12 cellular contexts compared by ENCODE assay signal in genomic region chr19:51417807-51418152, GRCh38. TPM values are rescaled to one million over a fixed set of nuclear protein-coding genes. Genes with fewer than 3 reads are reported as not detected.
DNase-seq lines count a peak whose midpoint lies in the region; ATAC-seq and TF ChIP-seq lines count a peak whose summit lies in the region.
"Had no signal": no experiment of that assay in that cellular context is flagged by ENCODE, and none has a peak within 500 bp of the region (broad histone marks: within the 10 kb centered on the region; RNA-seq: fewer than 3 reads in every experiment).

No MANE protein-coding gene starts in this region.

- TF ChIP-seq EP300 in ovary (IDR thresholded peaks at IDR 0.05) = no peak

- H3K4me1 ChIP-seq in left lung = peaks cover 0 to 69% of the 10 kb centered on the region in 2 donors
- no peaks in the 10 kb centered on the region for H3K4me1 ChIP-seq in psoas muscle
- no peaks in the 10 kb centered on the region for H3K4me1 ChIP-seq in ovary (ENCODE audit: insufficient read depth)
- H3K4me1 ChIP-seq: gastroesophageal sphincter had no signal

- 64 to 93% (median 73%) methylated on average over 3 of the region's 3 CpGs for WGBS in psoas muscle, 3 donors
- WGBS in ovary, 3 donors = 63 to 67% (median 63%) methylated on average over 3 of the region's 3 CpGs

- peak overlapping the region; percentile 33 to 94 for H3K27ac ChIP-seq in left lung
- peak overlapping the region in 1 of 2 donors; percentile 58 for H3K27ac ChIP-seq in coronary artery
- no peak overlapping the region for H3K27ac ChIP-seq in psoas muscle
- no peak overlapping the region for H3K27ac ChIP-seq in ovary
- H3K27ac ChIP-seq: gastroesophageal sphincter, RWPE1 had no signal

- ATAC-seq in GM18498 (IDR thresholded peaks at IDR 0.05; ENCODE audit: unreplicated experiment) (peak; percentile 34), GM21423 (IDR thresholded peaks at IDR 0.05; ENCODE audit: unreplicated experiment) (peak; percentile 40), HG03354 (IDR thresholded peaks at IDR 0.05; ENCODE audit: poor library complexity, severe bottlenecking, unreplicated experiment) (peak; percentile 44), left lung (peak; percentile 5), psoas muscle (no peak)
- ATAC-seq: gastroesophageal sphincter had no signal

- TF ChIP-seq CTCF in left lung (IDR thresholded peaks at IDR 0.05) (no peak), coronary artery (IDR thresholded peaks at IDR 0.05) (no peak), psoas muscle (IDR thresholded peaks at IDR 0.05) (no peak), ovary (IDR thresholded peaks at IDR 0.05) (no peak)

- DNase-seq in left lung (no peak), coronary artery (ENCODE audit: low spot score) (no peak), psoas muscle (no peak), ovary (no peak), NCI-H524 treated with DMSO at 0.1 percent for 48 hours (lab: John Stamatoyannopoulos, UW) (no peak)

- H3K9me3 ChIP-seq in left lung (no peaks in the 10 kb centered on the region), psoas muscle (no peaks in the 10 kb centered on the region), ovary (no peaks in the 10 kb centered on the region)
- H3K9me3 ChIP-seq: gastroesophageal sphincter had no signal

- intact Hi-C loops in left lung (cut with DNase I) = no loop called here
- intact Hi-C loops in psoas muscle (cut with DNase I) = no loop called here
- intact Hi-C loops in ovary (cut with DNase I) = no loop called here

- TF ChIP-seq POLR2A in ovary (IDR thresholded peaks at IDR 0.05) = no peak

- H3K36me3 ChIP-seq in left lung (peaks cover 0 to 23% of the 10 kb centered on the region in 2 donors), psoas muscle (ENCODE audit: insufficient read depth in 1 of 2, low read depth in 1 of 2) (no peaks in the 10 kb centered on the region), ovary (no peaks in the 10 kb centered on the region)
- H3K36me3 ChIP-seq: gastroesophageal sphincter had no signal

- peak overlapping the region in 1 of 2 donors; percentile 48 for H3K4me3 ChIP-seq in left lung
- H3K4me3 ChIP-seq in coronary artery = no peak overlapping the region
- H3K4me3 ChIP-seq in psoas muscle = no peak overlapping the region
- H3K4me3 ChIP-seq in ovary = no peak overlapping the region
- H3K4me3 ChIP-seq: gastroesophageal sphincter, lung had no signal

- H3K27me3 ChIP-seq in left lung (peaks cover 0 to 59% of the 10 kb centered on the region in 2 donors), psoas muscle (ENCODE audit: insufficient read depth in 3 of 3, low read length in 2 of 3) (peaks cover 0 to 12% (median 9%) of the 10 kb centered on the region in 3 donors), ovary (no peaks in the 10 kb centered on the region)

RNA-seq across cellular contexts. Expression of gene SIGLEC10, which starts 0.3 kb away (rescaled TPM):
- total RNA-seq in left lung (100 to 1,000 TPM in 1 of 2 donors, 1 to 10 TPM in 1; 5.2 to 119 TPM), psoas muscle (1 to 10 TPM in 1 of 4 donors, under 1 TPM in 3; 0.64 to 1.1 (median 0.79) TPM), ovary (1 to 10 TPM; 1.4 to 9.4 (median 4.6) TPM)
- polyA plus RNA-seq in psoas muscle (under 1 TPM; 0.09 to 0.98 (median 0.11) TPM), ovary (1 to 10 TPM in 1 of 2 donors, under 1 TPM in 1; 0.30 to 1.3 TPM)

RNA-seq across cellular contexts. Expression of gene C19orf84, which starts 27.4 kb away (rescaled TPM):
- under 1 TPM in 1 of 2 donors, not detected in 1; 0.29 TPM for total RNA-seq in left lung
- total RNA-seq in psoas muscle = not detected
- not detected for polyA plus RNA-seq in psoas muscle
- total RNA-seq in ovary = not detected
- under 1 TPM in 1 of 2 donors, not detected in 1; 0.47 TPM for polyA plus RNA-seq in ovary
- total RNA-seq: gastroesophageal sphincter, right cardiac atrium had no signal
- polyA plus RNA-seq: right cardiac atrium had no signal

RNA-seq across cellular contexts. Expression of gene LIM2, which starts 30.0 kb away (rescaled TPM):
- not detected for total RNA-seq in left lung
- total RNA-seq in psoas muscle = not detected
- not detected for polyA plus RNA-seq in psoas muscle
- not detected for total RNA-seq in ovary
- polyA plus RNA-seq in ovary = not detected
- total RNA-seq: gastroesophageal sphincter, lung, right cardiac atrium had no signal
- polyA plus RNA-seq: lung, right cardiac atrium had no signal

RNA-seq across cellular contexts. Expression of gene SIGLEC8, which starts 40.5 kb away (rescaled TPM):
- total RNA-seq in left lung = under 1 TPM; 0.87 to 0.99 TPM
- total RNA-seq in psoas muscle = under 1 TPM in 2 of 4 donors, not detected in 2; 0.13 to 0.14 TPM
- under 1 TPM in 2 of 3 donors, not detected in 1; 0.03 to 0.09 TPM for polyA plus RNA-seq in psoas muscle
- 1 to 10 TPM in 1 of 7 donors, under 1 TPM in 4, not detected in 2; 0.24 to 1.6 (median 0.92) TPM for total RNA-seq in ovary
- polyA plus RNA-seq in ovary = 1 to 10 TPM in 1 of 2 donors, under 1 TPM in 1; 0.05 to 1.6 TPM
- total RNA-seq: right cardiac atrium had no signal
- polyA plus RNA-seq: right cardiac atrium had no signal

RNA-seq across cellular contexts. Expression of gene NKG7, which starts 45.3 kb away (rescaled TPM):
- total RNA-seq in left lung (10 to 100 TPM; 15.2 to 50.1 TPM), psoas muscle (1 to 10 TPM in 3 of 4 donors, under 1 TPM in 1; 0.62 to 2.9 (median 1.9) TPM), ovary (1 to 10 TPM in 5 of 7 donors, under 1 TPM in 2; 0.40 to 3.1 (median 1.5) TPM)
- polyA plus RNA-seq in psoas muscle (1 to 10 TPM in 1 of 3 donors, under 1 TPM in 2; 0.61 to 1.2 (median 0.68) TPM), ovary (1 to 10 TPM; 1.6 to 4.4 TPM)

Comparison
In these comparisons a context has a peak if more than half of its experiments do, and no peak if none do; other contexts are left out.
1. ATAC-seq: peak in GM18498 (single experiment), GM21423 (single experiment), HG03354 (single experiment) and left lung (single experiment); none in psoas muscle (0 of 4).
2. H3K27ac ChIP-seq: peak in left lung (2 of 2); none in psoas muscle (single experiment) and ovary (0 of 2).